9 cellular contexts compared by ENCODE assay signal in genomic region chr1:203271018-203271743, GRCh38. TPM values are rescaled to one million over a fixed set of nuclear protein-coding genes. Genes with fewer than 3 reads are reported as not detected.
DNase-seq lines count a peak whose midpoint lies in the region; ATAC-seq and TF ChIP-seq lines count a peak whose summit lies in the region.
"Had no signal": no experiment of that assay in that cellular context is flagged by ENCODE, and none has a peak within 500 bp of the region (broad histone marks: within the 10 kb centered on the region; RNA-seq: fewer than 3 reads in every experiment).

No MANE protein-coding gene starts in this region.

- peak; percentile 67 for DNase-seq in Right ventricle myocardium superior
- no peak for DNase-seq in cardiac septum (ENCODE audit: low spot score)
- DNase-seq in NCI-H2171 (lab: John Stamatoyannopoulos, UW), result peak; percentile 46
- peak; percentile 93 for DNase-seq in activated CD4-positive, alpha-beta T cell treated with anti-CD3 and anti-CD28 coated beads, Interleukin-2, amount 10 ng/mL, durations not matched to agents 24 days and 14 days
- DNase-seq in endodermal cell, result peak; percentile 83
- no peak for DNase-seq in neural crest cell (ENCODE audit: low read depth, low spot score)
- no peak for DNase-seq in NCI-H2029 treated with DMSO at 0.1 percent for 48 hours (lab: John Stamatoyannopoulos, UW)

- peaks cover 45% of the 10 kb centered on the region for H3K4me1 Mint-ChIP-seq in activated CD4-positive, alpha-beta T cell treated with anti-CD3 and anti-CD28 coated beads, Interleukin-2, amount 10 ng/mL, durations not matched to agents 24 days and 14 days
- H3K4me1 Mint-ChIP-seq in endodermal cell (peaks cover 22% of the 10 kb centered on the region), neural crest cell (peaks cover 18% of the 10 kb centered on the region)

- H3K36me3 Mint-ChIP-seq in activated CD4-positive, alpha-beta T cell treated with anti-CD3 and anti-CD28 coated beads, Interleukin-2, amount 10 ng/mL, durations not matched to agents 24 days and 14 days (ENCODE audit: low read depth), result no peaks in the 10 kb centered on the region
- H3K36me3 Mint-ChIP-seq in endodermal cell (ENCODE audit: low read depth) (no peaks in the 10 kb centered on the region), neural crest cell (ENCODE audit: low read depth) (no peaks in the 10 kb centered on the region)

- 54 to 61% methylated on average over 8 of the region's 8 CpGs for WGBS in endodermal cell (ENCODE audit: insufficient coverage in 1 of 2, insufficient read length in 1 of 2), 2 experiments

- H3K27ac Mint-ChIP-seq in activated CD4-positive, alpha-beta T cell treated with anti-CD3 and anti-CD28 coated beads, Interleukin-2, amount 10 ng/mL, durations not matched to agents 24 days and 14 days, result peak overlapping the region; percentile 52
- H3K27ac Mint-ChIP-seq in endodermal cell, result no peak overlapping the region
- H3K27ac Mint-ChIP-seq in neural crest cell (ENCODE audit: unreplicated experiment), result peak overlapping the region; percentile 88

- H3K9me3 Mint-ChIP-seq in activated CD4-positive, alpha-beta T cell treated with anti-CD3 and anti-CD28 coated beads, Interleukin-2, amount 10 ng/mL, durations not matched to agents 24 days and 14 days, result no peaks in the 10 kb centered on the region
- H3K9me3 Mint-ChIP-seq in endodermal cell (no peaks in the 10 kb centered on the region), neural crest cell (no peaks in the 10 kb centered on the region)

- peaks cover 11% of the 10 kb centered on the region for H3K4me1 ChIP-seq in endodermal cell (ENCODE audit: control insufficient read depth, insufficient read depth, low read length)

- peak; percentile 18 for ATAC-seq in Right ventricle myocardium superior (ENCODE audit: poor library complexity)
- no peak for ATAC-seq in GM19452 (IDR thresholded peaks at IDR 0.05; ENCODE audit: unreplicated experiment)

- intact Hi-C loops in Right ventricle myocardium superior (cut with DNase I), result no loop called here
- intact Hi-C loops in cardiac septum (cut with DNase I), result no loop called here
- intact Hi-C loops in activated CD4-positive, alpha-beta T cell treated with anti-CD3 and anti-CD28 coated beads, Interleukin-2, amount 10 ng/mL, durations not matched to agents 24 days and 14 days (cut with micrococcal nuclease), result loop anchor here (10.0 kb wide), 1 partner anchor 494 kb away; the partner anchor contains the start of gene LAX1

- H3K36me3 ChIP-seq in endodermal cell (ENCODE audit: control insufficient read depth, insufficient read depth, low read length), result no peaks in the 10 kb centered on the region
- H3K36me3 ChIP-seq: ascending aorta had no signal

- H3K4me3 ChIP-seq in endodermal cell (ENCODE audit: low read length), result no peak overlapping the region
- H3K4me3 ChIP-seq: ascending aorta had no signal

- peaks cover 2% of the 10 kb centered on the region for H3K27me3 Mint-ChIP-seq in activated CD4-positive, alpha-beta T cell treated with anti-CD3 and anti-CD28 coated beads, Interleukin-2, amount 10 ng/mL, durations not matched to agents 24 days and 14 days
- H3K27me3 Mint-ChIP-seq in endodermal cell (ENCODE audit: insufficient read depth), result peaks cover 39% of the 10 kb centered on the region
- H3K27me3 Mint-ChIP-seq in neural crest cell (ENCODE audit: low read depth), result no peaks in the 10 kb centered on the region

- no peaks in the 10 kb centered on the region for H3K9me3 ChIP-seq in endodermal cell (ENCODE audit: control insufficient read depth, low read length)
- H3K9me3 ChIP-seq: ascending aorta had no signal

- no peak overlapping the region for H3K27ac ChIP-seq in endodermal cell (ENCODE audit: low read depth, low read length)
- H3K27ac ChIP-seq: ascending aorta had no signal

- peaks cover 17% of the 10 kb centered on the region for H3K27me3 ChIP-seq in endodermal cell (ENCODE audit: control insufficient read depth, insufficient read depth, low read length, poor library complexity, severe bottlenecking)
- H3K27me3 ChIP-seq: ascending aorta had no signal

- no peak overlapping the region for H3K9ac ChIP-seq in endodermal cell (ENCODE audit: extremely low read depth, low read length, poor library complexity, severe bottlenecking)

- H3K4me3 Mint-ChIP-seq in activated CD4-positive, alpha-beta T cell treated with anti-CD3 and anti-CD28 coated beads, Interleukin-2, amount 10 ng/mL, durations not matched to agents 24 days and 14 days, result no peak overlapping the region
- H3K4me3 Mint-ChIP-seq in endodermal cell (no peak overlapping the region), neural crest cell (no peak overlapping the region)

- TF ChIP-seq CTCF in endodermal cell (conservative IDR thresholded peaks at IDR 0.05) (no peak), neural crest cell (conservative IDR thresholded peaks at IDR 0.05) (no peak)

RNA-seq across cellular contexts. Expression of gene BTG2, which starts 34.1 kb away (rescaled TPM):
- total RNA-seq in Right ventricle myocardium superior, result 40.5 TPM
- 54.2 TPM for total RNA-seq in cardiac septum
- total RNA-seq in activated CD4-positive, alpha-beta T cell treated with anti-CD3 and anti-CD28 coated beads, Interleukin-2, amount 10 ng/mL, durations not matched to agents 24 days and 14 days, result 106 and 108 TPM in 2 replicates
- 10 to 100 TPM; 49.8 to 54.6 TPM for total RNA-seq in endodermal cell
- polyA plus RNA-seq in endodermal cell (2013, experiment 1 of 2), result 73.2 TPM
- polyA plus RNA-seq in endodermal cell (2013, experiment 2 of 2), result 77.5 TPM
- total RNA-seq in neural crest cell, result 16.1 and 18.1 TPM in 2 replicates

RNA-seq across cellular contexts. Expression of gene CHIT1, which starts 41.7 kb away (rescaled TPM):
- total RNA-seq in Right ventricle myocardium superior (0.48 TPM), cardiac septum (not detected), endodermal cell (under 1 TPM in 1 of 2 donors, not detected in 1; 0.07 TPM), neural crest cell (not detected in 2 replicates)
- total RNA-seq in activated CD4-positive, alpha-beta T cell treated with anti-CD3 and anti-CD28 coated beads, Interleukin-2, amount 10 ng/mL, durations not matched to agents 24 days and 14 days, result 0.21 and 0.70 TPM in 2 replicates
- polyA plus RNA-seq in endodermal cell (2013, experiment 1 of 2), result not detected
- polyA plus RNA-seq in endodermal cell (2013, experiment 2 of 2), result not detected
- total RNA-seq: ascending aorta had no signal

Comparison
In these comparisons a context has a peak if more than half of its experiments do, and no peak if none do; other contexts are left out.
1. DNase-seq: peak in Right ventricle myocardium superior (single experiment), NCI-H2171 (single experiment), activated CD4-positive, alpha-beta T cell treated with anti-CD3 and anti-CD28 coated beads, Interleukin-2, amount 10 ng/mL, durations not matched to agents 24 days and 14 days (single experiment) and endodermal cell (single experiment); none in cardiac septum (single experiment), neural crest cell (single experiment) and NCI-H2029 treated with DMSO at 0.1 percent for 48 hours (single experiment).